22 cellular contexts compared by ENCODE assay signal in genomic region chr4:91256751-91257150, GRCh38.
A peak's percentile ranks its signal among the peaks of the same experiment; 100 is the strongest.
DNase-seq lines count a peak whose midpoint lies in the region; ATAC-seq, FAIRE-seq and TF ChIP-seq lines count a peak whose summit lies in the region.
"Had no signal": no experiment of that assay in that cellular context is flagged by ENCODE, and none has a peak within 500 bp of the region (broad histone marks: within the 10 kb centered on the region; RNA-seq: fewer than 3 reads in every experiment).

No MANE protein-coding gene starts in this region.

- no peak for DNase-seq in D721Med (ENCODE audit: insufficient read length, low spot score)
- DNase-seq in MV-4-11 (lab: John Stamatoyannopoulos, UW) = no peak
- DNase-seq in left lobe of liver (ENCODE audit: low spot score) = no peak
- DNase-seq: 8988T; ACHN; AML-193; BE2C; CD4-positive, alpha-beta T cell; CD8-positive, alpha-beta memory T cell; DMS153; DND-41; GM23248; HFFc6 had no signal

- H4K20me1 ChIP-seq in neural cell (ENCODE audit: insufficient read depth) = no peaks in the 10 kb centered on the region
- H4K20me1 ChIP-seq: BLaER1 treated with 17β-estradiol and CSF1 and Interleukin-3, amounts not matched to agents 10 nM and 100 nM had no signal

- peak overlapping the region; percentile 53; the same call in 1 of the 2 replicates for H3K27ac ChIP-seq in HUES64 (ENCODE audit: low read depth, low read length)
- H3K27ac ChIP-seq in neural cell (ENCODE audit: low read length) = peak overlapping the region; percentile 83
- H3K27ac ChIP-seq: A549; BLaER1 treated with 17β-estradiol and CSF1 and Interleukin-3, amounts not matched to agents 10 nM and 100 nM; GM23248 had no signal

- no peaks in the 10 kb centered on the region for H3K36me3 ChIP-seq in HUES64 (ENCODE audit: insufficient read depth, low read length)
- H3K36me3 ChIP-seq in neural cell (ENCODE audit: insufficient read depth, low read length) = no peaks in the 10 kb centered on the region
- H3K36me3 ChIP-seq: BE2C; BLaER1 treated with 17β-estradiol and CSF1 and Interleukin-3, amounts not matched to agents 10 nM and 100 nM; HAP-1 had no signal

- H3K4me3 ChIP-seq in HUES64 (ENCODE audit: low read length) = no peak overlapping the region
- H3K4me3 ChIP-seq in neural cell (ENCODE audit: low read length) = peak overlapping the region; percentile 27
- H3K4me3 ChIP-seq: A549; BLaER1 treated with 17β-estradiol and CSF1 and Interleukin-3, amounts not matched to agents 10 nM and 100 nM; GM23248; HAP-1 had no signal

- TF ChIP-seq RAD21 in neural cell (conservative IDR thresholded peaks at IDR 0.05) = no peak

- H3K9me2 ChIP-seq in neural cell (ENCODE audit: insufficient read depth, low read length) = no peaks in the 10 kb centered on the region

- H3K4me2 ChIP-seq in neural cell (ENCODE audit: low read length) = no peak overlapping the region
- H3K4me2 ChIP-seq: A549; BLaER1 treated with 17β-estradiol and CSF1 and Interleukin-3, amounts not matched to agents 10 nM and 100 nM had no signal

- no peaks in the 10 kb centered on the region for H3K79me2 ChIP-seq in neural cell (replicated peaks; ENCODE audit: insufficient read depth, low read length)

- peak; percentile 88 for TF ChIP-seq EP300 in neural cell (conservative IDR thresholded peaks at IDR 0.05; ENCODE audit: poor library complexity, severe bottlenecking)

- H3K9me3 ChIP-seq in HUES64 (ENCODE audit: insufficient read depth, low read depth, low read length) (peaks cover 20% of the 10 kb centered on the region), neural cell (ENCODE audit: low read length) (no peaks in the 10 kb centered on the region)
- H3K9me3 ChIP-seq: A549, BE2C, HAP-1 had no signal

- ATAC-seq in left lobe of liver (no peak), GM21723 (IDR thresholded peaks at IDR 0.05; ENCODE audit: unreplicated experiment) (no peak)
- ATAC-seq: A549 had no signal

- H3K4me1 ChIP-seq in HUES64 (ENCODE audit: insufficient read depth, low read length) = no peaks in the 10 kb centered on the region
- H3K4me1 ChIP-seq: A549; BE2C; BLaER1 treated with 17β-estradiol and CSF1 and Interleukin-3, amounts not matched to agents 10 nM and 100 nM; HAP-1 had no signal

- H3K9ac ChIP-seq in HUES64 (ENCODE audit: low read depth, low read length) (no peak overlapping the region), neural cell (ENCODE audit: low read length) (peak overlapping the region; percentile 38)
- H3K9ac ChIP-seq: BLaER1 treated with 17β-estradiol and CSF1 and Interleukin-3, amounts not matched to agents 10 nM and 100 nM; GM23248 had no signal

- no peaks in the 10 kb centered on the region for H3F3A ChIP-seq in neural cell (ENCODE audit: insufficient read depth, low read length, poor library complexity, severe bottlenecking)

- no peak for TF ChIP-seq CTCF in D721Med (IDR thresholded peaks at IDR 0.05; ENCODE audit: insufficient read depth, missing control alignments)
- no peak for TF ChIP-seq CTCF in neural cell (IDR thresholded peaks at IDR 0.05; ENCODE audit: poor library complexity, severe bottlenecking)

- 100% methylated on average over 1 of the region's 1 CpG for WGBS in HUES64

- FAIRE-seq in D721Med (lab: Jason Lieb, UNC) = peak; percentile 44
- FAIRE-seq: A549, G401.6, GM12892, H54 had no signal

- H2AFZ ChIP-seq in neural cell (ENCODE audit: low read depth, low read length) = no peak overlapping the region
- H2AFZ ChIP-seq: GM23248 had no signal

- H3K27me3 ChIP-seq in HUES64 (ENCODE audit: insufficient read depth, low read length) = no peaks in the 10 kb centered on the region
- no peaks in the 10 kb centered on the region for H3K27me3 ChIP-seq in neural cell (ENCODE audit: insufficient read depth, low read depth, low read length)
- H3K27me3 ChIP-seq: BE2C; BLaER1 treated with 17β-estradiol and CSF1 and Interleukin-3, amounts not matched to agents 10 nM and 100 nM had no signal

TF ChIP-seq in neural cell, 6 proteins besides CTCF, POLR2A, EP300 and RAD21:
- TF ChIP-seq TAF1 (IDR thresholded peaks at IDR 0.05; ENCODE audit: low read depth) (no peak), SMC3 (conservative IDR thresholded peaks at IDR 0.05; ENCODE audit: poor library complexity) (no peak), POLR2AphosphoS5 (IDR thresholded peaks at IDR 0.05) (peak; percentile 51), REST (IDR thresholded peaks at IDR 0.05; ENCODE audit: borderline replicate concordance) (peak; percentile 66)
